Comparison of ENCODE assay signal across 14 cellular contexts in the genomic region with DNA sequence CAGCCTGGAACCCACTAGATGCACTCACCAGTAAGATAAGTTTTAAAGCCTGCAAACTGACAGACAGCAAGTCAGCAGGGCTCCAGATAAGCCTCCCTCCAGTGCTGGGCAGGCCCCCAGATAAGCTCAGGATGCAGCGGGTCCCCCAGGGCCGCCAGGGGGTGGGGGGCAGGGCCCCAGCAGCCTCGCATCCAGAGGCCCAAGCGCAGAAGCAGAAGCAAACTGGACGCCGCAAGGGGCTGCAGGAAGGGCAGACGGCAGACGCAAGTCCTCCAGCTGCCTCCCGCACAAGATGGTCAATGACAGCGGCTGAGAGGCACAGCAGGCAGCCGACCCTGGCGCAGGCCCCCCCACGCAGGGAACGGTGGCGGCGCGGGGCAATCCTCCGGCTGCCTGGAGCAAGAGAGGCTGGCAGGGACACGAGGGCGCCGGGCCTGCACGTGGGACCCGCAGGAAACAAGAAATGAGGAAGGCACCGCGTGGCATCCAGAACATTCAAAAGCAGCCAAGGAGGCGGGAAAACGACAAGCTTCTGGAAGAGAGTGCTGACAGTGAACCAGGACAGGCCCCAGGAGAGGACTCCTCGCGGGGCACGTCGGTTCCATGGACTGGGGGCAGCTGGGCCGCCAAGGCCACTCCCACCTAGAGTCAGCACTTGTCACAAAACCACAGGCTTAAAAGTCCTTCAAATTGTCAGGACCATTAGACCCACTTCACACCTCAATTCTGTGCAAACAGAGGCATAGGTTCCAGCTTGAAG. TPM values are rescaled to one million over a fixed set of nuclear protein-coding genes. Genes with fewer than 3 reads are reported as not detected.
DNase-seq lines count a peak whose midpoint lies in the region; ATAC-seq and TF ChIP-seq lines count a peak whose summit lies in the region.
"Had no signal": no experiment of that assay in that cellular context is flagged by ENCODE, and none has a peak within 500 bp of the region (broad histone marks: within the 10 kb centered on the region; RNA-seq: fewer than 3 reads in every experiment).

No MANE protein-coding gene starts in this region.

- H3K4me1 Mint-ChIP-seq in brain = peaks cover 72% of the 10 kb centered on the region
- H3K4me1 Mint-ChIP-seq: memory B cell had no signal

- peak overlapping the region; percentile 4 for H3K4me2 ChIP-seq in mesenchymal stem cell (ENCODE audit: low read length, poor library complexity, severe bottlenecking)

- H3K18ac ChIP-seq in mesenchymal stem cell (ENCODE audit: low read depth in 1 of 2, low read length in 2 of 2) = peak overlapping the region; percentile 56 to 92

- ATAC-seq in HG02840 (IDR thresholded peaks at IDR 0.05; ENCODE audit: low FRiP score, unreplicated experiment) (no peak), HG03175 (IDR thresholded peaks at IDR 0.05; ENCODE audit: unreplicated experiment) (no peak)

- peaks cover 8% of the 10 kb centered on the region for H3K79me1 ChIP-seq in mesenchymal stem cell (replicated peaks; ENCODE audit: low read length, poor library complexity, severe bottlenecking)

- peak overlapping the region in 1 of 2 experiments; percentile 88 for H2BK12ac ChIP-seq in mesenchymal stem cell (ENCODE audit: low read length in 2 of 2)

- peak overlapping the region in 1 of 2 experiments; percentile 63 for H3K4ac ChIP-seq in mesenchymal stem cell (ENCODE audit: low read depth in 1 of 2, low read length in 2 of 2)

- H2BK120ac ChIP-seq in mesenchymal stem cell (ENCODE audit: low read depth, low read length) = peak overlapping the region; percentile 82

- H2AFZ ChIP-seq in mesenchymal stem cell (ENCODE audit: low read depth, low read length) = peak overlapping the region; percentile 90

- H3K14ac ChIP-seq in mesenchymal stem cell (ENCODE audit: low read length in 2 of 2) = no peak overlapping the region

- H3K27me3 ChIP-seq in mesenchymal stem cell (ENCODE audit: control insufficient read depth in 1 of 2, insufficient read depth in 1 of 2, low read length in 2 of 2) (no peaks in the 10 kb centered on the region), vagina (no peaks in the 10 kb centered on the region)

- no peaks in the 10 kb centered on the region for H3K9me3 ChIP-seq in mesenchymal stem cell (ENCODE audit: control insufficient read depth, low read length)
- H3K9me3 ChIP-seq in vagina = no peaks in the 10 kb centered on the region

- no peaks in the 10 kb centered on the region for H3K9me3 Mint-ChIP-seq in brain
- H3K9me3 Mint-ChIP-seq: memory B cell had no signal

- intact Hi-C loops in vagina (cut with DNase I) = no loop called here

- H3K27ac ChIP-seq in mesenchymal stem cell (ENCODE audit: low read length, poor library complexity, severe bottlenecking) (peak overlapping the region; percentile 19), vagina (peak overlapping the region; percentile 17)

- TF ChIP-seq CTCF in brain (conservative IDR thresholded peaks at IDR 0.05) (no peak), vagina (IDR thresholded peaks at IDR 0.05) (no peak)

- peak overlapping the region; percentile 84 for H2BK5ac ChIP-seq in mesenchymal stem cell (ENCODE audit: low read depth, low read length, poor library complexity, severe bottlenecking)

- DNase-seq in NCI-H1417 (lab: John Stamatoyannopoulos, UW) = peak; percentile 58 to 80 (median 79)
- no peak for DNase-seq in NCI-H1417 treated with DMSO at 0.1 percent for 48 hours (lab: John Stamatoyannopoulos, UW)
- peak; percentile 36 for DNase-seq in mesenchymal stem cell
- no peak for DNase-seq in vagina (ENCODE audit: extremely low spot score in 2 of 2)
- no peak for DNase-seq in RPMI8226
- DNase-seq: activated CD4-positive, alpha-beta T cell treated with anti-CD3 and anti-CD28 coated beads for 4 hours; activated gamma-delta T cell; EL; stimulated activated CD4-positive, alpha-beta T cell treated with anti-CD3 and anti-CD28 coated beads, Interleukin-12 subunit alpha, Interleukin-12 subunit beta, amount 100 ng/mL, for 4 hours had no signal

- peak overlapping the region; percentile 30 for H3K9ac ChIP-seq in mesenchymal stem cell (ENCODE audit: low read length)

- peak overlapping the region; percentile 15 for H2BK15ac ChIP-seq in mesenchymal stem cell (ENCODE audit: low read depth, poor library complexity, severe bottlenecking)

- peaks cover 11% of the 10 kb centered on the region for H3K27me3 Mint-ChIP-seq in brain

- no peak for TF ChIP-seq POLR2A in vagina (IDR thresholded peaks at IDR 0.05)

- peak overlapping the region in 3 of 5 experiments; percentile 59 to 74 (median 66) for H3K27ac Mint-ChIP-seq in brain
- H3K27ac Mint-ChIP-seq: memory B cell had no signal

- 13% methylated on average over 31 of the region's 32 CpGs for WGBS in mesenchymal stem cell

- H4K8ac ChIP-seq in mesenchymal stem cell (ENCODE audit: low read length) = peak overlapping the region; percentile 89

- H3K4me3 ChIP-seq in mesenchymal stem cell (ENCODE audit: insufficient read depth in 1 of 2, low read depth in 1 of 2, low read length in 2 of 2) = peak overlapping the region in 1 of 2 experiments; percentile 16
- no peak overlapping the region for H3K4me3 ChIP-seq in vagina

- H3K36me3 ChIP-seq in mesenchymal stem cell (ENCODE audit: control insufficient read depth in 1 of 2, insufficient read depth in 2 of 2, low read depth in 1 of 2, low read length in 2 of 2) (no peaks in the 10 kb centered on the region), vagina (no peaks in the 10 kb centered on the region)

- H3K4me3 Mint-ChIP-seq in brain = peak overlapping the region in 2 of 5 experiments; percentile 38 to 59
- H3K4me3 Mint-ChIP-seq: memory B cell had no signal

- peak overlapping the region; percentile 79 for H4K91ac ChIP-seq in mesenchymal stem cell (ENCODE audit: low read length)

- peak overlapping the region; percentile 63 for H2AK5ac ChIP-seq in mesenchymal stem cell (ENCODE audit: low read length, severe bottlenecking)

- peak overlapping the region in 1 of 2 experiments; percentile 51 for H3K23ac ChIP-seq in mesenchymal stem cell (ENCODE audit: low read length in 2 of 2)

- peaks cover 57% of the 10 kb centered on the region for H3K4me1 ChIP-seq in mesenchymal stem cell (ENCODE audit: control insufficient read depth, insufficient read depth, low read depth, low read length)
- peaks cover 97% of the 10 kb centered on the region for H3K4me1 ChIP-seq in vagina

- H3K36me3 Mint-ChIP-seq in brain = no peaks in the 10 kb centered on the region
- H3K36me3 Mint-ChIP-seq: memory B cell had no signal

RNA-seq across cellular contexts. Expression of a gene that starts 49.8 kb away (rescaled TPM):
- polyA plus RNA-seq in brain (ENCODE audit: insufficient read depth, low read depth, low replicate concordance) = 4.8 TPM
- 7.6 TPM for polyA plus RNA-seq in mesenchymal stem cell (2013, experiment 1 of 2)
- 7.8 TPM for polyA plus RNA-seq in mesenchymal stem cell (2013, experiment 2 of 2)
- 22.3 TPM for total RNA-seq in vagina
- total RNA-seq: A172 had no signal

Comparison
In these comparisons a context has a peak if more than half of its experiments do, and no peak if none do; other contexts are left out.
1. DNase-seq: peak in NCI-H1417 (3 of 3) and mesenchymal stem cell (single experiment); none in NCI-H1417 treated with DMSO at 0.1 percent for 48 hours (single experiment), vagina (0 of 2) and RPMI8226 (single experiment).